ENCODE assay signal across 10 cellular contexts in the genomic region with DNA sequence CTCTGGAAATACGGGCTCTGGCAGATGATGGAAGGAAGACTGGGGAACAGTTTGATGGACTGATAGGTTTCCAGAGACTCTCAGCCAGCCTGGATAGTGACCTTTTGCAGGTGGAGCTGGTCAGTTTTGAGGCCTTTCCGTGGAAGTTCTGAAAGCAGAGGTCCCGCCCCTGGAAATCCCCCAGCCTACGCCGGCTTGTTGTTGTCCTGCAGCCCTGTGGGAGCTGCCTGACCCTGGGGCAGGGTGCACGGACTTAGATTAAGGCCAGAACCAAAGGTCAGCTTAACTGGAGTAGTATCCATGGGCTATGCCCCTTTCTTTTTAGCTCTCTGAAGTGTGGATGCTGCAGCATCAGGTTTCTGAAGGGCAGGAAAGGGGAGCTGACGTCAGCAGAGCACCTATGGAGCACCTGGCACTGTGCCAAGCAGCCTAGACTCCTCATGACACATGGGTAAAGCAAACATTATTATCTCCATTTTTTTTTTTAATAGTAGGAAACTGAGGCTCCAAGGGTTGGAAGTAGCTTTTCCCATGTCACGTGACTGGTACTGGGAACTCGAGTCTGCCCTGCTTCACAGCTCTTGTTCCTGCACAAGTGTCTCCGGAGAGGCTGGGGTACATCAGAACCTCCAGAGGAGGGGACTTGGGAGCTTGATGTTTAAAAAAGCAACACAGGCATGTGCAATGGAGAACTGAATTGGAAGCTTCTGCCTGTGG. TPM values are rescaled to one million over a fixed set of nuclear protein-coding genes. Genes with fewer than 3 reads are reported as not detected.
DNase-seq lines count a peak whose midpoint lies in the region; ATAC-seq and TF ChIP-seq lines count a peak whose summit lies in the region.
"Had no signal": no experiment of that assay in that cellular context is flagged by ENCODE, and none has a peak within 500 bp of the region (broad histone marks: within the 10 kb centered on the region; RNA-seq: fewer than 3 reads in every experiment).

No MANE protein-coding gene starts in this region.

- H3K27ac Mint-ChIP-seq in MCF 10A (ENCODE audit: low read depth, unreplicated experiment), result peak overlapping the region; percentile 33
- H3K27ac Mint-ChIP-seq in activated CD4-positive, alpha-beta T cell treated with anti-CD3 and anti-CD28 coated beads, Interleukin-2, amount 10 ng/mL, durations not matched to agents 24 days and 14 days, result no peak overlapping the region

- H3K4me3 ChIP-seq in breast epithelium, result no peak overlapping the region
- no peak overlapping the region for H3K4me3 ChIP-seq in choroid plexus epithelial cell (ENCODE audit: low read depth, low read length)
- H3K4me3 ChIP-seq in transverse colon, result no peak overlapping the region
- no peak overlapping the region for H3K4me3 ChIP-seq in effector memory CD4-positive, alpha-beta T cell (ENCODE audit: insufficient read depth, low read depth, low read length, poor library complexity, severe bottlenecking)
- H3K4me3 ChIP-seq: thyroid gland had no signal

- DNase-seq in MCF 10A (ENCODE audit: unreplicated experiment), result peak; percentile 92
- DNase-seq in breast epithelium (ENCODE audit: low spot score in 2 of 2), result no peak
- DNase-seq in NCI-H2196 treated with DMSO at 0.1 percent for 48 hours (lab: John Stamatoyannopoulos, UW; ENCODE audit: unreplicated experiment), result peak; percentile 81
- DNase-seq in choroid plexus epithelial cell (ENCODE audit: low read depth), result peak; percentile 76
- DNase-seq in transverse colon, result peak; percentile 44
- DNase-seq in activated CD4-positive, alpha-beta T cell treated with anti-CD3 and anti-CD28 coated beads, Interleukin-2, amount 10 ng/mL, durations not matched to agents 24 days and 14 days, result no peak
- DNase-seq in effector memory CD4-positive, alpha-beta T cell, result no peak

- WGBS in transverse colon (ENCODE audit: low coverage in 1 of 2), 2 donors, result 44 to 68% methylated on average over 3 to 8 of the region's 10 CpGs

- TF ChIP-seq CTCF in MCF 10A (IDR thresholded peaks at IDR 0.05; ENCODE audit: unreplicated experiment) (no peak), breast epithelium (IDR thresholded peaks at IDR 0.05) (no peak), choroid plexus epithelial cell (conservative IDR thresholded peaks at IDR 0.05; ENCODE audit: low read depth, low read length) (no peak), transverse colon (IDR thresholded peaks at IDR 0.05) (no peak)

- CTCF ChIA-PET in MCF 10A (lab: Yijun Ruan, JAX), result interaction anchor here (0.5 to 1.9 kb wide), 14 partner anchors 8 to 610 kb away, joined by 3 to 9 read pairs (median 4); no protein-coding TSS in a partner anchor

- H3K36me3 Mint-ChIP-seq in MCF 10A (ENCODE audit: insufficient read depth, unreplicated experiment), result no peaks in the 10 kb centered on the region
- H3K36me3 Mint-ChIP-seq in activated CD4-positive, alpha-beta T cell treated with anti-CD3 and anti-CD28 coated beads, Interleukin-2, amount 10 ng/mL, durations not matched to agents 24 days and 14 days (ENCODE audit: low read depth), result no peaks in the 10 kb centered on the region

- H3K27ac ChIP-seq in breast epithelium (peak overlapping the region in 1 of 2 donors; percentile 14), transverse colon (no peak overlapping the region)
- H3K27ac ChIP-seq in effector memory CD4-positive, alpha-beta T cell (ENCODE audit: insufficient read depth, low read length, poor library complexity, severe bottlenecking), result no peak overlapping the region
- H3K27ac ChIP-seq: thyroid gland, VCaP had no signal

- no peaks in the 10 kb centered on the region for H3K27me3 Mint-ChIP-seq in MCF 10A (ENCODE audit: insufficient read depth, unreplicated experiment)
- no peaks in the 10 kb centered on the region for H3K27me3 Mint-ChIP-seq in activated CD4-positive, alpha-beta T cell treated with anti-CD3 and anti-CD28 coated beads, Interleukin-2, amount 10 ng/mL, durations not matched to agents 24 days and 14 days

- peaks cover 36% of the 10 kb centered on the region for H3K4me1 Mint-ChIP-seq in MCF 10A (ENCODE audit: insufficient read depth, unreplicated experiment)
- peaks cover 49% of the 10 kb centered on the region for H3K4me1 Mint-ChIP-seq in activated CD4-positive, alpha-beta T cell treated with anti-CD3 and anti-CD28 coated beads, Interleukin-2, amount 10 ng/mL, durations not matched to agents 24 days and 14 days

- no peak for TF ChIP-seq EP300 in transverse colon (IDR thresholded peaks at IDR 0.05; ENCODE audit: low read depth)

- H3K4me3 Mint-ChIP-seq in MCF 10A (ENCODE audit: unreplicated experiment), result no peak overlapping the region
- no peak overlapping the region for H3K4me3 Mint-ChIP-seq in activated CD4-positive, alpha-beta T cell treated with anti-CD3 and anti-CD28 coated beads, Interleukin-2, amount 10 ng/mL, durations not matched to agents 24 days and 14 days

- H3K27me3 ChIP-seq in breast epithelium, result no peaks in the 10 kb centered on the region
- no peaks in the 10 kb centered on the region for H3K27me3 ChIP-seq in transverse colon
- H3K27me3 ChIP-seq in effector memory CD4-positive, alpha-beta T cell (replicated peaks; ENCODE audit: control insufficient read depth, insufficient read depth, low read length, poor library complexity, severe bottlenecking), result no peaks in the 10 kb centered on the region
- H3K27me3 ChIP-seq: thyroid gland had no signal

- intact Hi-C loops in MCF 10A (cut with micrococcal nuclease), result no loop called here
- intact Hi-C loops in breast epithelium (cut with DNase I; ENCODE audit: low total_unique reads), result no loop called here
- intact Hi-C loops in transverse colon (cut with DNase I; ENCODE audit: low total_unique reads), result no loop called here
- intact Hi-C loops in activated CD4-positive, alpha-beta T cell treated with anti-CD3 and anti-CD28 coated beads, Interleukin-2, amount 10 ng/mL, durations not matched to agents 24 days and 14 days (cut with micrococcal nuclease), result no loop called here

- no peak for TF ChIP-seq POLR2A in breast epithelium (IDR thresholded peaks at IDR 0.05)
- no peak for TF ChIP-seq POLR2A in transverse colon (IDR thresholded peaks at IDR 0.05)

- no peaks in the 10 kb centered on the region for H3K9me3 Mint-ChIP-seq in MCF 10A (ENCODE audit: unreplicated experiment)
- no peaks in the 10 kb centered on the region for H3K9me3 Mint-ChIP-seq in activated CD4-positive, alpha-beta T cell treated with anti-CD3 and anti-CD28 coated beads, Interleukin-2, amount 10 ng/mL, durations not matched to agents 24 days and 14 days

- H3K9me3 ChIP-seq in breast epithelium, result no peaks in the 10 kb centered on the region
- no peaks in the 10 kb centered on the region for H3K9me3 ChIP-seq in transverse colon
- no peaks in the 10 kb centered on the region for H3K9me3 ChIP-seq in effector memory CD4-positive, alpha-beta T cell (ENCODE audit: control insufficient read depth, low read length)
- H3K9me3 ChIP-seq: thyroid gland had no signal

- no peak for ATAC-seq in GM19324 (IDR thresholded peaks at IDR 0.05; ENCODE audit: low FRiP score, unreplicated experiment)

- H3K4me1 ChIP-seq in breast epithelium, result peaks cover 0 to 3% of the 10 kb centered on the region in 2 donors
- H3K4me1 ChIP-seq in transverse colon, result peaks cover 0 to 22% (median 10%) of the 10 kb centered on the region in 4 donors
- H3K4me1 ChIP-seq in effector memory CD4-positive, alpha-beta T cell (ENCODE audit: control insufficient read depth, insufficient read depth, low read length, poor library complexity, severe bottlenecking), result no peaks in the 10 kb centered on the region

- no TSS peak for BruUV-seq in MCF 10A (replicated peaks; lab: Mats Ljungman, UMichigan)

- POLR2A ChIA-PET in MCF 10A (lab: Yijun Ruan, JAX), result interaction anchor here (0.7 to 34.6 kb wide), 10 partner anchors 9 to 625 kb away, joined by 3 to 1371 read pairs (median 6); partner anchors contain the start of genes ACBD6 and IER5

- in situ Hi-C loops in transverse colon (cut with MboI; ENCODE audit: low pct_ligation_motif_present in 1 of 4, low pct_unique_long_range_greater_than_20kb in 1 of 4, low sequenced_read_pairs in 3 of 4), result loop anchor here in 1 of 4 donors (25.0 kb wide), 1 partner anchor 90 kb away; the partner anchor contains the start of gene MR1

- H3K36me3 ChIP-seq in breast epithelium (no peaks in the 10 kb centered on the region), transverse colon (no peaks in the 10 kb centered on the region)
- no peaks in the 10 kb centered on the region for H3K36me3 ChIP-seq in effector memory CD4-positive, alpha-beta T cell (ENCODE audit: control insufficient read depth, insufficient read depth, low read length)
- H3K36me3 ChIP-seq: thyroid gland had no signal

RNA-seq across cellular contexts. Expression of gene IER5, which starts 38.5 kb away (rescaled TPM):
- total RNA-seq in MCF 10A (2022) (47.5 and 49.5 TPM in 2 replicates), breast epithelium (10 to 100 TPM in 2 of 3 donors, 1 to 10 TPM in 1; 6.9 to 19.7 (median 18.1) TPM), transverse colon (10 to 100 TPM; 12.1 to 40.3 (median 16.5) TPM)
- total RNA-seq in activated CD4-positive, alpha-beta T cell treated with anti-CD3 and anti-CD28 coated beads, Interleukin-2, amount 10 ng/mL, durations not matched to agents 24 days and 14 days, result 48.3 and 48.6 TPM in 2 replicates

Comparison
In these comparisons a context has a peak if more than half of its experiments do, and no peak if none do; other contexts are left out.
1. DNase-seq: peak in MCF 10A (single experiment), NCI-H2196 treated with DMSO at 0.1 percent for 48 hours (single experiment), choroid plexus epithelial cell (single experiment) and transverse colon (single experiment); none in breast epithelium (0 of 2), activated CD4-positive, alpha-beta T cell treated with anti-CD3 and anti-CD28 coated beads, Interleukin-2, amount 10 ng/mL, durations not matched to agents 24 days and 14 days (single experiment) and effector memory CD4-positive, alpha-beta T cell (0 of 3).